19 cellular contexts compared by ENCODE assay signal in the genomic region with DNA sequence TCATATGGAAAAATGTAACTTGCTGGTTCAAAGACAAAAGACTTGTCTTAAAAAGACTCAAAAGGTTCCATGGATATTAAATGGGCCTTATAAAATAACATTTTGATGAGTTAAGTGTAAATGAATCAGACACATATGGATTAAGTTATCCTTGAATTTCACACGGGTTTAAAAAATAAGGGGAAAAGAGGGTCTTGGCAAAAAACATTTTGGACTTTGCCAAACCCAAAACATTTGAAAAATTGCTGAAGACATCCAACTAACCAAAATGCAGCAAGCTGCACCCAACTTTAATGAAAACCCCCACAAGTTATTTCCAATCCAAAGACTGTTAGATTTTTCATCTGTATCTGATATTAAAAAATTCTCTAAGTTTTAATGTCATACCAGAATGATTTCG.
A peak's percentile ranks its signal among the peaks of the same experiment; 100 is the strongest.
DNase-seq lines count a peak whose midpoint lies in the region; FAIRE-seq and TF ChIP-seq lines count a peak whose summit lies in the region.
"Had no signal": no experiment of that assay in that cellular context is flagged by ENCODE, and none has a peak within 500 bp of the region (broad histone marks: within the 10 kb centered on the region; RNA-seq: fewer than 3 reads in every experiment).

No MANE protein-coding gene starts in this region.

- no peaks in the 10 kb centered on the region for H3K9me2 ChIP-seq in GM23248 (ENCODE audit: insufficient read depth)

- no peaks in the 10 kb centered on the region for H3K9me3 Mint-ChIP-seq in brain
- H3K9me3 Mint-ChIP-seq in activated T-cell treated with anti-CD3 and anti-CD28 coated beads, Interleukin-2, amount 50 U/mL, for 24 hours, result no peaks in the 10 kb centered on the region
- H3K9me3 Mint-ChIP-seq: CD8-positive, alpha-beta T cell; HFFc6 had no signal

- intact Hi-C loops in uterus (cut with DNase I; ENCODE audit: low total_unique reads), result no loop called here

- H3K9me3 ChIP-seq in GM23248 (ENCODE audit: low read depth) (no peaks in the 10 kb centered on the region), uterus (no peaks in the 10 kb centered on the region), osteoblast (ENCODE audit: low read depth, low read length) (no peaks in the 10 kb centered on the region)
- H3K9me3 ChIP-seq: A549 had no signal

- peak; percentile 24 for FAIRE-seq in islet of Langerhans (lab: Jason Lieb, UNC)
- FAIRE-seq: A549, D721Med, GM19239 had no signal

- H2AFZ ChIP-seq in GM23248 (no peak overlapping the region), osteoblast (ENCODE audit: low read length) (no peak overlapping the region)

- H3K4me3 ChIP-seq in GM23248, result no peak overlapping the region
- no peak overlapping the region for H3K4me3 ChIP-seq in uterus
- H3K4me3 ChIP-seq in osteoblast (ENCODE audit: insufficient read depth, low read length), result no peak overlapping the region
- H3K4me3 ChIP-seq: A549 had no signal

- no peak for DNase-seq in GM23248
- DNase-seq in uterus, result no peak
- DNase-seq in OCI-M2 (lab: John Stamatoyannopoulos, UW; ENCODE audit: unreplicated experiment), result no peak
- no peak for DNase-seq in osteoblast (ENCODE audit: insufficient read length, low spot score, missing footprints)
- no peak for DNase-seq in activated T-cell treated with anti-CD3 and anti-CD28 coated beads, Interleukin-2, amount 50 U/mL, for 24 hours
- DNase-seq: CD8-positive, alpha-beta T cell; COR-L47; DMS153; DMS79 treated with DMSO at 0.1 percent for 48 hours; EL; HCEC 1CT; HFFc6 had no signal

- H3K36me3 ChIP-seq in GM23248 (ENCODE audit: low read depth) (peaks cover 12% of the 10 kb centered on the region; the same call in 1 of the 2 replicates), uterus (no peaks in the 10 kb centered on the region), osteoblast (ENCODE audit: insufficient read depth, low read length) (peaks cover 3% of the 10 kb centered on the region)

- no peak for TF ChIP-seq CTCF in brain (conservative IDR thresholded peaks at IDR 0.05)
- TF ChIP-seq CTCF in uterus (IDR thresholded peaks at IDR 0.05), result no peak
- no peak for TF ChIP-seq CTCF in osteoblast (IDR thresholded peaks at IDR 0.05; ENCODE audit: extremely low read depth, low read depth, low read length)

- in situ Hi-C loops in GM23248 (cut with MboI), result loop anchor here (25.0 kb wide), 1 partner anchor 213 kb away; the partner anchor contains the start of gene MEIS2

- no peak overlapping the region for H3K9ac ChIP-seq in GM23248

- peaks cover 28% of the 10 kb centered on the region for H3K4me1 ChIP-seq in GM23248 (ENCODE audit: insufficient read depth)
- peaks cover 0 to 18% of the 10 kb centered on the region in 2 donors for H3K4me1 ChIP-seq in uterus
- H3K4me1 ChIP-seq in osteoblast (ENCODE audit: insufficient read depth, low read length), result no peaks in the 10 kb centered on the region

- H3K27ac ChIP-seq in GM23248, result 0 out of 2 replicates have a peak overlapping the region, but pooled peaks have one; percentile 2
- peak overlapping the region; percentile 36 to 63 for H3K27ac ChIP-seq in uterus
- H3K27ac ChIP-seq in osteoblast (ENCODE audit: low read depth, low read length), result no peak overlapping the region
- H3K27ac ChIP-seq: A549, HL-60 had no signal

- H3K27me3 Mint-ChIP-seq in brain, result peaks cover 3% of the 10 kb centered on the region
- H3K27me3 Mint-ChIP-seq in activated T-cell treated with anti-CD3 and anti-CD28 coated beads, Interleukin-2, amount 50 U/mL, for 24 hours, result peaks cover 33% of the 10 kb centered on the region

- 1 to 6% methylated on average over 2 of the region's 2 CpGs for WGBS in GM23248 (ENCODE audit: low coverage in 1 of 2, low lambda C conversion rate in 2 of 2, missing lambda C conversion rate in 2 of 2), 2 experiments

- TF ChIP-seq POLR2A in uterus (IDR thresholded peaks at IDR 0.05), result no peak

- H3K79me2 ChIP-seq in GM23248 (ENCODE audit: insufficient read depth) (peaks cover 48% of the 10 kb centered on the region), osteoblast (ENCODE audit: insufficient read depth, low read length) (no peaks in the 10 kb centered on the region)

- no peak overlapping the region for H3K4me2 ChIP-seq in GM23248 (ENCODE audit: unreplicated experiment)
- H3K4me2 ChIP-seq in osteoblast (ENCODE audit: insufficient read depth, low read length), result no peak overlapping the region

- no peaks in the 10 kb centered on the region for H4K20me1 ChIP-seq in GM23248 (ENCODE audit: insufficient read depth)
- no peaks in the 10 kb centered on the region for H4K20me1 ChIP-seq in osteoblast (ENCODE audit: insufficient read depth, low read length)

- no peak overlapping the region for H3K4me3 Mint-ChIP-seq in brain
- H3K4me3 Mint-ChIP-seq in activated T-cell treated with anti-CD3 and anti-CD28 coated beads, Interleukin-2, amount 50 U/mL, for 24 hours, result no peak overlapping the region
- H3K4me3 Mint-ChIP-seq: CD14-positive monocyte; CD8-positive, alpha-beta T cell; HFFc6 had no signal

- H3K27me3 ChIP-seq in GM23248 (replicated peaks; ENCODE audit: insufficient read depth) (no peaks in the 10 kb centered on the region), uterus (no peaks in the 10 kb centered on the region), osteoblast (ENCODE audit: insufficient read depth, low read length) (no peaks in the 10 kb centered on the region)

- H3F3A ChIP-seq in GM23248 (ENCODE audit: insufficient read depth), result no peaks in the 10 kb centered on the region; the same call in 1 of the 2 replicates

- peaks cover 12% of the 10 kb centered on the region for H3K36me3 Mint-ChIP-seq in brain
- no peaks in the 10 kb centered on the region for H3K36me3 Mint-ChIP-seq in activated T-cell treated with anti-CD3 and anti-CD28 coated beads, Interleukin-2, amount 50 U/mL, for 24 hours (ENCODE audit: low read depth)
- H3K36me3 Mint-ChIP-seq: CD14-positive monocyte; CD8-positive, alpha-beta T cell had no signal

- H3K27ac Mint-ChIP-seq in brain, result peak overlapping the region in 3 of 5 experiments; percentile 34 to 64 (median 38)
- H3K27ac Mint-ChIP-seq in activated T-cell treated with anti-CD3 and anti-CD28 coated beads, Interleukin-2, amount 50 U/mL, for 24 hours, result no peak overlapping the region
- H3K27ac Mint-ChIP-seq: CD14-positive monocyte; CD8-positive, alpha-beta T cell; HFFc6 had no signal

- H3K4me1 Mint-ChIP-seq in brain, result peaks cover 69% of the 10 kb centered on the region
- no peaks in the 10 kb centered on the region for H3K4me1 Mint-ChIP-seq in activated T-cell treated with anti-CD3 and anti-CD28 coated beads, Interleukin-2, amount 50 U/mL, for 24 hours (ENCODE audit: low read depth)
- H3K4me1 Mint-ChIP-seq: CD14-positive monocyte had no signal
